16 cellular contexts compared by ENCODE assay signal in the genomic region with DNA sequence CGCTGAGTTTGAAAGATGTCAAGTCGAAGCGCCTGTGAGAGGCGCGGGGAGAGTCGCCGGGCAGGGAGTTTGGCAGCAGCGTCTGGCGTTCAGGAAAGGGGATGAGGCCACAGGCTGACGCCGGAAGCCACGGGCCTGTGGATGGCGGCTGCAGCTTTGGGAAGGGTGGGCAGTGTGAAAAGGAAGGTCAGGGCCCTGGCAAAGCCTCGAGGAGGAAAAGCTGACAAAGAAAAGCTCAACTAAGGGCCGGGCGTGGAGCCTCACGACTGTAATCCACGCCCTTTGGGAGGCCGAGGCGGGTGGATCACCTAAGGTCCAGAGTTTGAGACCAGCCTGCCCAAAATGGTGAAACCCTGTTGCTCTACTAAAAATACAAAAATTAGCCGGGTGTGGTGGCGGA. TPM values are rescaled to one million over a fixed set of nuclear protein-coding genes. Genes with fewer than 3 reads are reported as not detected.
DNase-seq lines count a peak whose midpoint lies in the region; ATAC-seq and TF ChIP-seq lines count a peak whose summit lies in the region.
"Had no signal": no experiment of that assay in that cellular context is flagged by ENCODE, and none has a peak within 500 bp of the region (broad histone marks: within the 10 kb centered on the region; RNA-seq: fewer than 3 reads in every experiment).

No MANE protein-coding gene starts in this region.

- H4K91ac ChIP-seq in mesenchymal stem cell (ENCODE audit: low read length), result no peak overlapping the region

- H3K27me3 Mint-ChIP-seq in endodermal cell (ENCODE audit: insufficient read depth), result no peaks in the 10 kb centered on the region
- H3K27me3 Mint-ChIP-seq: B cell had no signal

- H3K4me3 ChIP-seq in NT2/D1 (ENCODE audit: insufficient read length, low read depth) (no peak overlapping the region), endodermal cell (ENCODE audit: low read length) (no peak overlapping the region), mesenchymal stem cell (ENCODE audit: insufficient read depth in 1 of 2, low read depth in 1 of 2, low read length in 2 of 2) (no peak overlapping the region)
- H3K4me3 ChIP-seq: BLaER1 treated with 17β-estradiol and CSF1 and Interleukin-3, amounts not matched to agents 10 nM and 100 nM had no signal

- H2AFZ ChIP-seq in mesenchymal stem cell (ENCODE audit: low read depth, low read length), result no peak overlapping the region

- H4K8ac ChIP-seq in mesenchymal stem cell (ENCODE audit: low read length), result peak overlapping the region; percentile 49

- H3K18ac ChIP-seq in mesenchymal stem cell (ENCODE audit: low read depth in 1 of 2, low read length in 2 of 2), result no peak overlapping the region

- H3K36me3 Mint-ChIP-seq in endodermal cell (ENCODE audit: low read depth), result no peaks in the 10 kb centered on the region
- no peaks in the 10 kb centered on the region for H3K36me3 Mint-ChIP-seq in stimulated activated effector memory CD8-positive, alpha-beta T cell treated with anti-CD3 and anti-CD28 coated beads, Interleukin-12 subunit alpha, Interleukin-12 subunit beta, amount 100 ng/mL, for 72 hours

- peak overlapping the region; percentile 37 for H3K27ac Mint-ChIP-seq in endodermal cell
- peak overlapping the region; percentile 70 for H3K27ac Mint-ChIP-seq in stimulated activated effector memory CD8-positive, alpha-beta T cell treated with anti-CD3 and anti-CD28 coated beads, Interleukin-12 subunit alpha, Interleukin-12 subunit beta, amount 100 ng/mL, for 72 hours
- H3K27ac Mint-ChIP-seq: B cell; CD8-positive, alpha-beta memory T cell had no signal

- H3K9ac ChIP-seq in NT2/D1 (ENCODE audit: insufficient read length, low read depth) (peak overlapping the region; percentile 14), endodermal cell (ENCODE audit: extremely low read depth, low read length, poor library complexity, severe bottlenecking) (no peak overlapping the region), mesenchymal stem cell (ENCODE audit: low read length) (no peak overlapping the region)
- H3K9ac ChIP-seq: BLaER1 treated with 17β-estradiol and CSF1 and Interleukin-3, amounts not matched to agents 10 nM and 100 nM had no signal

- H3K9me3 ChIP-seq in NT2/D1 (ENCODE audit: insufficient read depth, low read length) (no peaks in the 10 kb centered on the region), endodermal cell (ENCODE audit: control insufficient read depth, low read length) (no peaks in the 10 kb centered on the region), mesenchymal stem cell (ENCODE audit: control insufficient read depth, low read length) (no peaks in the 10 kb centered on the region)

- no peaks in the 10 kb centered on the region for H3K4me1 ChIP-seq in NT2/D1 (ENCODE audit: insufficient read depth, insufficient read length)
- H3K4me1 ChIP-seq in endodermal cell (ENCODE audit: control insufficient read depth, insufficient read depth, low read length), result no peaks in the 10 kb centered on the region
- H3K4me1 ChIP-seq in mesenchymal stem cell (ENCODE audit: control insufficient read depth, insufficient read depth, low read depth, low read length), result no peaks in the 10 kb centered on the region

- no peaks in the 10 kb centered on the region for H3K9me3 Mint-ChIP-seq in endodermal cell
- no peaks in the 10 kb centered on the region for H3K9me3 Mint-ChIP-seq in stimulated activated effector memory CD8-positive, alpha-beta T cell treated with anti-CD3 and anti-CD28 coated beads, Interleukin-12 subunit alpha, Interleukin-12 subunit beta, amount 100 ng/mL, for 72 hours
- H3K9me3 Mint-ChIP-seq: CD8-positive, alpha-beta memory T cell; H9 had no signal

- H3K4me2 ChIP-seq in mesenchymal stem cell (ENCODE audit: low read length, poor library complexity, severe bottlenecking), result no peak overlapping the region
- H3K4me2 ChIP-seq: BLaER1 treated with 17β-estradiol and CSF1 and Interleukin-3, amounts not matched to agents 10 nM and 100 nM had no signal

- H2BK5ac ChIP-seq in mesenchymal stem cell (ENCODE audit: low read depth, low read length, poor library complexity, severe bottlenecking), result no peak overlapping the region

- no peak for ATAC-seq in stimulated activated effector memory CD8-positive, alpha-beta T cell treated with anti-CD3 and anti-CD28 coated beads, Interleukin-12 subunit alpha, Interleukin-12 subunit beta, amount 100 ng/mL, for 72 hours
- no peak for ATAC-seq in GM18870 (IDR thresholded peaks at IDR 0.05; ENCODE audit: unreplicated experiment)

- H2AK5ac ChIP-seq in mesenchymal stem cell (ENCODE audit: low read length, severe bottlenecking), result no peak overlapping the region

- H2BK120ac ChIP-seq in mesenchymal stem cell (ENCODE audit: low read depth, low read length), result no peak overlapping the region

- 87 to 92% methylated on average over 22 of the region's 22 CpGs for WGBS in endodermal cell (ENCODE audit: insufficient coverage in 1 of 2, insufficient read length in 1 of 2), 2 experiments
- WGBS in mesenchymal stem cell, result 91% methylated on average over 22 of the region's 22 CpGs

- H3K27me3 ChIP-seq in NT2/D1 (ENCODE audit: insufficient read depth, insufficient read length) (no peaks in the 10 kb centered on the region), endodermal cell (ENCODE audit: control insufficient read depth, insufficient read depth, low read length, poor library complexity, severe bottlenecking) (no peaks in the 10 kb centered on the region), mesenchymal stem cell (ENCODE audit: control insufficient read depth in 1 of 2, insufficient read depth in 1 of 2, low read length in 2 of 2) (peaks cover 0 to 6% of the 10 kb centered on the region in 2 experiments)
- H3K27me3 ChIP-seq: BLaER1 treated with 17β-estradiol and CSF1 and Interleukin-3, amounts not matched to agents 10 nM and 100 nM had no signal

- no peak overlapping the region for H3K14ac ChIP-seq in mesenchymal stem cell (ENCODE audit: low read length in 2 of 2)

- H2BK12ac ChIP-seq in mesenchymal stem cell (ENCODE audit: low read length in 2 of 2), result no peak overlapping the region

- DNase-seq in NT2/D1 (ENCODE audit: low read depth, low spot score) (no peak), endodermal cell (peak; percentile 38), mesenchymal stem cell (no peak), EL (no peak)
- no peak for DNase-seq in stimulated activated effector memory CD8-positive, alpha-beta T cell treated with anti-CD3 and anti-CD28 coated beads, Interleukin-12 subunit alpha, Interleukin-12 subunit beta, amount 100 ng/mL, for 72 hours (ENCODE audit: low spot score in 2 of 2)
- DNase-seq in activated CD4-positive, alpha-beta T cell treated with anti-CD3 and anti-CD28 coated beads, Interleukin-2, amount 50 U/mL, for 1 hour, result no peak
- DNase-seq: CD8-positive, alpha-beta memory T cell; COR-L47; DMS 273 treated with DMSO at 0.1 percent for 48 hours; DMS53; DND-41; GOT3; H9 had no signal

- no peak overlapping the region for H3K4ac ChIP-seq in mesenchymal stem cell (ENCODE audit: low read depth in 1 of 2, low read length in 2 of 2)

- H3K27ac ChIP-seq in endodermal cell (ENCODE audit: low read depth, low read length) (no peak overlapping the region), mesenchymal stem cell (ENCODE audit: low read length, poor library complexity, severe bottlenecking) (no peak overlapping the region)
- H3K27ac ChIP-seq: BLaER1 treated with 17β-estradiol and CSF1 and Interleukin-3, amounts not matched to agents 10 nM and 100 nM had no signal

- H3K23ac ChIP-seq in mesenchymal stem cell (ENCODE audit: low read length in 2 of 2), result no peak overlapping the region

- H3K36me3 ChIP-seq in NT2/D1 (ENCODE audit: insufficient read depth, insufficient read length, low read length), result no peaks in the 10 kb centered on the region
- H3K36me3 ChIP-seq in endodermal cell (ENCODE audit: control insufficient read depth, insufficient read depth, low read length), result no peaks in the 10 kb centered on the region
- no peaks in the 10 kb centered on the region for H3K36me3 ChIP-seq in mesenchymal stem cell (ENCODE audit: control insufficient read depth in 1 of 2, insufficient read depth in 2 of 2, low read depth in 1 of 2, low read length in 2 of 2)
- H3K36me3 ChIP-seq: BLaER1 treated with 17β-estradiol and CSF1 and Interleukin-3, amounts not matched to agents 10 nM and 100 nM had no signal

- H3K4me1 Mint-ChIP-seq in endodermal cell, result peaks cover 9% of the 10 kb centered on the region
- H3K4me1 Mint-ChIP-seq in stimulated activated effector memory CD8-positive, alpha-beta T cell treated with anti-CD3 and anti-CD28 coated beads, Interleukin-12 subunit alpha, Interleukin-12 subunit beta, amount 100 ng/mL, for 72 hours, result peaks cover 8% of the 10 kb centered on the region

- TF ChIP-seq CTCF in endodermal cell (conservative IDR thresholded peaks at IDR 0.05), result no peak

- H3K4me3 Mint-ChIP-seq in endodermal cell, result no peak overlapping the region
- H3K4me3 Mint-ChIP-seq in stimulated activated effector memory CD8-positive, alpha-beta T cell treated with anti-CD3 and anti-CD28 coated beads, Interleukin-12 subunit alpha, Interleukin-12 subunit beta, amount 100 ng/mL, for 72 hours, result no peak overlapping the region
- H3K4me3 Mint-ChIP-seq: B cell; CD8-positive, alpha-beta memory T cell; H9 had no signal

- H3K79me1 ChIP-seq in mesenchymal stem cell (replicated peaks; ENCODE audit: low read length, poor library complexity, severe bottlenecking), result no peaks in the 10 kb centered on the region

- no peak overlapping the region for H2BK15ac ChIP-seq in mesenchymal stem cell (ENCODE audit: low read depth, poor library complexity, severe bottlenecking)

RNA-seq across cellular contexts. Expression of gene COX20, which starts 25.2 kb away (rescaled TPM):
- total RNA-seq in endodermal cell, result 10 to 100 TPM; 19.5 to 23.4 TPM
- 27.2 TPM for polyA plus RNA-seq in endodermal cell (2013, experiment 1 of 2)
- polyA plus RNA-seq in endodermal cell (2013, experiment 2 of 2), result 25.9 TPM
- 70.6 TPM for polyA plus RNA-seq in mesenchymal stem cell (2013, experiment 1 of 2)
- 71.2 TPM for polyA plus RNA-seq in mesenchymal stem cell (2013, experiment 2 of 2)

RNA-seq across cellular contexts. Expression of gene HNRNPU, which starts 54.1 kb away (rescaled TPM):
- total RNA-seq in endodermal cell, result 100 to 1,000 TPM; 517 to 556 TPM
- polyA plus RNA-seq in endodermal cell (2013, experiment 1 of 2), result 401 TPM
- 378 TPM for polyA plus RNA-seq in endodermal cell (2013, experiment 2 of 2)
- polyA plus RNA-seq in mesenchymal stem cell (2013, experiment 1 of 2), result 184 TPM
- 179 TPM for polyA plus RNA-seq in mesenchymal stem cell (2013, experiment 2 of 2)
